8 cellular contexts compared by ENCODE assay signal in genomic region chr4:140884431-140885058, GRCh38.
DNase-seq lines count a peak whose midpoint lies in the region; ATAC-seq and FAIRE-seq lines count a peak whose summit lies in the region.

No MANE protein-coding gene starts in this region.

- peaks cover 2% of the 10 kb centered on the region for H3K36me3 Mint-ChIP-seq in activated naive CD8-positive, alpha-beta T cell treated with anti-CD3 and anti-CD28 coated beads, Interleukin-2, amount 50 U/mL, for 24 hours (ENCODE audit: low read depth)
- peaks cover 6 to 12% of the 10 kb centered on the region in 2 donors for H3K36me3 Mint-ChIP-seq in stimulated activated naive B cell treated with anti-CD40 and anti-IgM and Interleukin-4, amounts not matched to agents 10 μg/mL and 1 μg/mL and 100 μg/mL, for 72 hours

- peaks cover 4% of the 10 kb centered on the region for H3K27me3 Mint-ChIP-seq in activated naive CD8-positive, alpha-beta T cell treated with anti-CD3 and anti-CD28 coated beads, Interleukin-2, amount 50 U/mL, for 24 hours
- peaks cover 8 to 19% of the 10 kb centered on the region in 2 donors for H3K27me3 Mint-ChIP-seq in stimulated activated naive B cell treated with anti-CD40 and anti-IgM and Interleukin-4, amounts not matched to agents 10 μg/mL and 1 μg/mL and 100 μg/mL, for 72 hours

- H3K27ac Mint-ChIP-seq in activated naive CD8-positive, alpha-beta T cell treated with anti-CD3 and anti-CD28 coated beads, Interleukin-2, amount 50 U/mL, for 24 hours, result no peak overlapping the region
- no peak overlapping the region for H3K27ac Mint-ChIP-seq in stimulated activated naive B cell treated with anti-CD40 and anti-IgM and Interleukin-4, amounts not matched to agents 10 μg/mL and 1 μg/mL and 100 μg/mL, for 72 hours

- peak; percentile 89 for ATAC-seq in HG03139 (IDR thresholded peaks at IDR 0.05; ENCODE audit: unreplicated experiment)
- no peak for ATAC-seq in activated naive CD8-positive, alpha-beta T cell treated with anti-CD3 and anti-CD28 coated beads, Interleukin-2, amount 50 U/mL, for 24 hours
- peak; percentile 80 to 83 for ATAC-seq in stimulated activated naive B cell treated with anti-CD40 and anti-IgM and Interleukin-4, amounts not matched to agents 10 μg/mL and 1 μg/mL and 100 μg/mL, for 72 hours (replicated peaks)

- H3K4me1 Mint-ChIP-seq in activated naive CD8-positive, alpha-beta T cell treated with anti-CD3 and anti-CD28 coated beads, Interleukin-2, amount 50 U/mL, for 24 hours, result no peaks in the 10 kb centered on the region
- peaks cover 0 to 6% of the 10 kb centered on the region in 2 donors for H3K4me1 Mint-ChIP-seq in stimulated activated naive B cell treated with anti-CD40 and anti-IgM and Interleukin-4, amounts not matched to agents 10 μg/mL and 1 μg/mL and 100 μg/mL, for 72 hours

- H3K9me3 Mint-ChIP-seq in activated naive CD8-positive, alpha-beta T cell treated with anti-CD3 and anti-CD28 coated beads, Interleukin-2, amount 50 U/mL, for 24 hours, result peaks cover 26% of the 10 kb centered on the region
- peaks cover 6 to 13% of the 10 kb centered on the region in 2 donors for H3K9me3 Mint-ChIP-seq in stimulated activated naive B cell treated with anti-CD40 and anti-IgM and Interleukin-4, amounts not matched to agents 10 μg/mL and 1 μg/mL and 100 μg/mL, for 72 hours

- peak; percentile 95 for FAIRE-seq in GM19239 (lab: Jason Lieb, UNC)

- peak; percentile 5 for DNase-seq in DMS 273 treated with DMSO at 0.1 percent for 48 hours (lab: John Stamatoyannopoulos, UW)
- peak; percentile 46 for DNase-seq in GM19239 (ENCODE audit: insufficient read length, low spot score)
- peak; percentile 3 for DNase-seq in NCI-H226
- DNase-seq in activated naive CD8-positive, alpha-beta T cell treated with anti-CD3 and anti-CD28 coated beads, Interleukin-2, amount 50 U/mL, for 24 hours, result peak; percentile 7
- peak; percentile 42 for DNase-seq in hepatic stellate cell (ENCODE audit: low spot score)
- DNase-seq in stimulated activated naive B cell treated with anti-CD40 and anti-IgM and Interleukin-4, amounts not matched to agents 10 μg/mL and 1 μg/mL and 100 μg/mL, for 72 hours, result peak; percentile 34
- DNase-seq in mesenteric fat pad (ENCODE audit: low spot score), result no peak

- no peak overlapping the region for H3K4me3 Mint-ChIP-seq in activated naive CD8-positive, alpha-beta T cell treated with anti-CD3 and anti-CD28 coated beads, Interleukin-2, amount 50 U/mL, for 24 hours
- no peak overlapping the region for H3K4me3 Mint-ChIP-seq in stimulated activated naive B cell treated with anti-CD40 and anti-IgM and Interleukin-4, amounts not matched to agents 10 μg/mL and 1 μg/mL and 100 μg/mL, for 72 hours
